30 cellular contexts compared by ENCODE assay signal in genomic region chr15:26720546-26720945, GRCh38. TPM values are rescaled to one million over a fixed set of nuclear protein-coding genes. Genes with fewer than 3 reads are reported as not detected.
"Had no signal": no experiment of that assay in that cellular context is flagged by ENCODE, and none has a peak within 500 bp of the region (broad histone marks: within the 10 kb centered on the region; RNA-seq: fewer than 3 reads in every experiment).

No MANE protein-coding gene starts in this region.

- H3K27me3 ChIP-seq: right lobe of liver, upper lobe of left lung had no signal

- H3K27ac ChIP-seq: cardiac muscle cell, left ventricle myocardium inferior, right lobe of liver, upper lobe of left lung, VCaP had no signal

- DNase-seq: activated CD4-positive, alpha-beta T cell treated with anti-CD3 and anti-CD28 coated beads for 48 hours; activated CD4-positive, alpha-beta T cell treated with anti-CD3 and anti-CD28 coated beads, Interleukin-2, amount 50 U/mL, for 48 hours; activated CD8-positive, alpha-beta memory T cell treated with anti-CD3 and anti-CD28 coated beads for 24 hours; activated effector memory CD4-positive, alpha-beta T cell treated with Interleukin-2 at 50 U/mL for 16 hours; activated naive CD4-positive, alpha-beta T cell treated with Interleukin-2 at 50 U/mL for 16 hours; anterior cingulate cortex; cortex of kidney; effector memory CD8-positive, alpha-beta T cell; foreskin fibroblast; head of caudate nucleus; hippocampal formation; islet precursor cell; left ventricle myocardium inferior; mucosa of descending colon; right lobe of liver; stimulated activated CD4-positive, alpha-beta T cell treated with anti-CD3 and anti-CD28 coated beads, Interleukin-4, amount 100 ng/mL, for 1 hour; stimulated activated naive CD8-positive, alpha-beta T cell treated with anti-CD3 and anti-CD28 coated beads, Interleukin-15, amount 100 ng/mL, for 72 hours; substantia nigra; SW 1271; T-helper 9 cell; upper lobe of left lung had no signal

- H3K4me1 ChIP-seq: left ventricle myocardium inferior, right lobe of liver, upper lobe of left lung had no signal

- H3K36me3 ChIP-seq: cardiac muscle cell, left ventricle myocardium inferior, right lobe of liver, upper lobe of left lung had no signal

- H3K9me3 ChIP-seq: left ventricle myocardium inferior, right lobe of liver, upper lobe of left lung had no signal

- ATAC-seq: activated CD4-positive, CD25-positive, alpha-beta regulatory T cell treated with anti-CD3 and anti-CD28 coated beads, Interleukin-2, amount 50 U/mL, for 24 hours; effector memory CD8-positive, alpha-beta T cell; mucosa of descending colon; natural killer cell treated with Interleukin-12 subunit alpha and Interleukin-12 subunit beta and Interleukin-15 and Interleukin-18, amount 100 ng/mL, for 72 hours; right lobe of liver; stimulated activated memory B cell treated with anti-CD40 and anti-IgM and Interleukin-4, amounts not matched to agents 10 μg/mL and 1 μg/mL and 100 μg/mL, for 72 hours; stimulated activated naive CD8-positive, alpha-beta T cell treated with anti-CD3 and anti-CD28 coated beads, Interleukin-15, amount 100 ng/mL, for 72 hours had no signal

- FAIRE-seq: endothelial cell of umbilical vein, TTC549 had no signal

- H3K4me3 ChIP-seq: cardiac muscle cell, left ventricle myocardium inferior, lung, mucosa of descending colon, right lobe of liver, upper lobe of left lung had no signal

RNA-seq across cellular contexts. Expression of gene GABRB3, which starts 52.3 kb away (rescaled TPM):
- total RNA-seq: endothelial cell of umbilical vein; myocyte; natural killer cell treated with Interleukin-12 subunit alpha and Interleukin-12 subunit beta and Interleukin-15 and Interleukin-18, amount 100 ng/mL, for 72 hours had no signal
